21 cellular contexts compared by ENCODE assay signal in genomic region chr13:73822671-73823592, GRCh38.
"Had no signal": no experiment of that assay in that cellular context is flagged by ENCODE, and none has a peak within 500 bp of the region (broad histone marks: within the 10 kb centered on the region; RNA-seq: fewer than 3 reads in every experiment).

No MANE protein-coding gene starts in this region.

- H3K27me3 ChIP-seq: adrenal gland, cardiac muscle cell, dorsolateral prefrontal cortex, left lung, neutrophil, suprapubic skin had no signal

- ATAC-seq: activated CD8-positive, alpha-beta memory T cell treated with anti-CD3 and anti-CD28 coated beads, Interleukin-2, amount 10 ng/mL, durations not matched to agents 7 days and 5 days; left lung; mucosa of descending colon; natural killer cell; SK-N-SH treated with all-trans-retinoic acid at 6 μM for 48 hours had no signal

- H3K4me1 ChIP-seq: adrenal gland, left lung, suprapubic skin had no signal

- H3K9me3 Mint-ChIP-seq: natural killer cell; T-helper 1 cell treated with Interleukin-12 subunit alpha and Interleukin-12 subunit beta and Interleukin-4 antibody, amounts not matched to agents 30 μg/mL and 1 μg/mL, for 36 hours had no signal

- H3K27me3 Mint-ChIP-seq: activated CD8-positive, alpha-beta memory T cell treated with anti-CD3 and anti-CD28 coated beads, Interleukin-2, amount 10 ng/mL, durations not matched to agents 7 days and 5 days had no signal

- H3K36me3 ChIP-seq: adrenal gland, cardiac muscle cell, left lung, neutrophil, suprapubic skin had no signal

- DNase-seq: activated CD4-positive, alpha-beta T cell treated with anti-CD3 and anti-CD28 coated beads, Interleukin-2, amount 50 U/mL, for 4 hours; activated CD4-positive, CD25-positive, alpha-beta regulatory T cell; activated CD8-positive, alpha-beta memory T cell treated with anti-CD3 and anti-CD28 coated beads, Interleukin-2, amount 10 ng/mL, durations not matched to agents 7 days and 5 days; activated gamma-delta T cell treated with Interleukin-2 at 50 U/mL for 16 hours; activated T-cell treated with anti-CD3 and anti-CD28 coated beads, Interleukin-2, amount 50 U/mL, for 48 hours; dorsolateral prefrontal cortex; islet precursor cell; left lung; mucosa of descending colon; natural killer cell; posterior cingulate gyrus; retina; stimulated activated CD4-positive, alpha-beta T cell treated with anti-CD3 and anti-CD28 coated beads, Interleukin-2, amount 100 ng/mL, for 48 hours; stimulated activated naive CD4-positive, alpha-beta T cell; trophoblast cell had no signal

- H3K4me3 Mint-ChIP-seq: activated CD8-positive, alpha-beta memory T cell treated with anti-CD3 and anti-CD28 coated beads, Interleukin-2, amount 10 ng/mL, durations not matched to agents 7 days and 5 days; natural killer cell; T-helper 1 cell treated with Interleukin-12 subunit alpha and Interleukin-12 subunit beta and Interleukin-4 antibody, amounts not matched to agents 30 μg/mL and 1 μg/mL, for 36 hours had no signal

- H3K9me3 ChIP-seq: adrenal gland, left lung, mucosa of descending colon, neutrophil, suprapubic skin had no signal

- H3K27ac ChIP-seq: adrenal gland, cardiac muscle cell, dorsolateral prefrontal cortex, left lung, neutrophil, suprapubic skin had no signal

- H3K27ac Mint-ChIP-seq: activated CD8-positive, alpha-beta memory T cell treated with anti-CD3 and anti-CD28 coated beads, Interleukin-2, amount 10 ng/mL, durations not matched to agents 7 days and 5 days; natural killer cell; T-helper 1 cell treated with Interleukin-12 subunit alpha and Interleukin-12 subunit beta and Interleukin-4 antibody, amounts not matched to agents 30 μg/mL and 1 μg/mL, for 36 hours had no signal

- H3K36me3 Mint-ChIP-seq: natural killer cell had no signal

- H3K4me3 ChIP-seq: adrenal gland, cardiac muscle cell, dorsolateral prefrontal cortex, left lung, mucosa of descending colon, suprapubic skin had no signal
